8 cellular contexts compared by ENCODE assay signal in the genomic region with DNA sequence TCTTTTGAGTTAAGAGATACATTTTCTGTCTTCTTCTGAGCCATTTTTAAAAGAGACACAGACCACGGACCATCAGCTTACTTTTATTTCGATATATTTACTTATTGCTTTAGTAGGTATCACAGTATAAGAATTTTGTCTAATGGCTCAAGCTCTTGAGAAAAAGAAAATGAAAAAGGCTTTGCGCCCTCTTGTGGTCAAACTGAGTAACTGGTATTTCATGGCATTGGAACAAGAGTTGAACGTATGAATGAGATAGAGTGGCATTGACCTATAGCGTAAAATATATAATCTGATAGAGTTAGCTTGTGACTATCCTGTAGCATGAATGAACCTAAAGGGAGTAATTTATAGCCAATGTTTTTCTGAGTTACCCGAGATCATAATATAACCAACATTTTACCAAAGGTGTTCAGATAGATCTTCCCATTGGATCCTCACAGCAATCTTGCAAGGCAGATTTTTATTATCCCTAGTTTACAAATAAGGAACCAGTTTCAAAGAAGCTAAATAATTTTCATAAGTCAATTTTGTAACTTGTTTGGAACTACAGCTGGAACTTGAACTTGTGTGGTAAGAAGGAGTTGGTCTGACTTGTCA.
DNase-seq lines count a peak whose midpoint lies in the region; ATAC-seq and TF ChIP-seq lines count a peak whose summit lies in the region.

No MANE protein-coding gene starts in this region.

- H3K27ac ChIP-seq in esophagus squamous epithelium, result no peak overlapping the region

- ATAC-seq in natural killer cell (peak in 2 of 3 donors; percentile 47 to 52), HG02588 (IDR thresholded peaks at IDR 0.05; ENCODE audit: unreplicated experiment) (no peak)
- ATAC-seq in natural killer cell treated with Interleukin-12 subunit alpha and Interleukin-12 subunit beta and Interleukin-15 and Interleukin-18, amount 100 ng/mL, for 72 hours, result no peak

- H3K4me1 ChIP-seq in esophagus squamous epithelium, result no peaks in the 10 kb centered on the region

- H3K4me3 Mint-ChIP-seq in natural killer cell, result no peak overlapping the region
- H3K4me3 Mint-ChIP-seq in natural killer cell treated with Interleukin-12 subunit alpha and Interleukin-12 subunit beta and Interleukin-15 and Interleukin-18, amount 100 ng/mL, for 72 hours, result no peak overlapping the region
- H3K4me3 Mint-ChIP-seq in nephron progenitor cell, result no peak overlapping the region
- no peak overlapping the region for H3K4me3 Mint-ChIP-seq in T-helper 2 cell treated with Interferon-gamma antibody and Interleukin-4, amounts not matched to agents 5 μg/mL and 100 μg/mL, for 36 hours

- no peaks in the 10 kb centered on the region for H3K9me3 ChIP-seq in esophagus squamous epithelium

- H3K27me3 ChIP-seq in esophagus squamous epithelium, result peaks cover 0 to 8% (median 0%) of the 10 kb centered on the region in 4 donors

- H3K9me3 Mint-ChIP-seq in natural killer cell, result no peaks in the 10 kb centered on the region
- H3K9me3 Mint-ChIP-seq in natural killer cell treated with Interleukin-12 subunit alpha and Interleukin-12 subunit beta and Interleukin-15 and Interleukin-18, amount 100 ng/mL, for 72 hours, result no peaks in the 10 kb centered on the region
- peaks cover 6% of the 10 kb centered on the region for H3K9me3 Mint-ChIP-seq in nephron progenitor cell
- H3K9me3 Mint-ChIP-seq in T-helper 2 cell treated with Interferon-gamma antibody and Interleukin-4, amounts not matched to agents 5 μg/mL and 100 μg/mL, for 36 hours, result no peaks in the 10 kb centered on the region

- TF ChIP-seq CTCF in natural killer cell (IDR thresholded peaks at IDR 0.05), result peak; percentile 96
- TF ChIP-seq CTCF in esophagus squamous epithelium (IDR thresholded peaks at IDR 0.05), result peak; percentile 63 to 85 (median 72)
- peak; percentile 78 for TF ChIP-seq CTCF in nephron progenitor cell (IDR thresholded peaks at IDR 0.05)

- H3K27me3 Mint-ChIP-seq in natural killer cell (ENCODE audit: low read depth in 2 of 2) (peaks cover 31 to 80% of the 10 kb centered on the region in 2 donors), nephron progenitor cell (ENCODE audit: low read depth, poor library complexity) (peaks cover 3% of the 10 kb centered on the region)
- H3K27me3 Mint-ChIP-seq in natural killer cell treated with Interleukin-12 subunit alpha and Interleukin-12 subunit beta and Interleukin-15 and Interleukin-18, amount 100 ng/mL, for 72 hours, result peaks cover 35 to 54% of the 10 kb centered on the region in 2 donors
- H3K27me3 Mint-ChIP-seq in T-helper 2 cell treated with Interferon-gamma antibody and Interleukin-4, amounts not matched to agents 5 μg/mL and 100 μg/mL, for 36 hours (ENCODE audit: low read depth), result peaks cover 52% of the 10 kb centered on the region

- no peaks in the 10 kb centered on the region for H3K36me3 ChIP-seq in esophagus squamous epithelium

- H3K27ac Mint-ChIP-seq in natural killer cell (no peak overlapping the region), nephron progenitor cell (no peak overlapping the region)
- no peak overlapping the region for H3K27ac Mint-ChIP-seq in natural killer cell treated with Interleukin-12 subunit alpha and Interleukin-12 subunit beta and Interleukin-15 and Interleukin-18, amount 100 ng/mL, for 72 hours
- H3K27ac Mint-ChIP-seq in T-helper 2 cell treated with Interferon-gamma antibody and Interleukin-4, amounts not matched to agents 5 μg/mL and 100 μg/mL, for 36 hours, result no peak overlapping the region

- H3K4me3 ChIP-seq in esophagus squamous epithelium, result no peak overlapping the region

- TF ChIP-seq POLR2A in esophagus squamous epithelium (IDR thresholded peaks at IDR 0.05), result no peak

- no peak for DNase-seq in natural killer cell
- DNase-seq in natural killer cell treated with Interleukin-12 subunit alpha and Interleukin-12 subunit beta and Interleukin-15 and Interleukin-18, amount 100 ng/mL, for 72 hours (ENCODE audit: low spot score), result no peak
- DNase-seq in NAMALWA (ENCODE audit: low spot score), result peak; percentile 79
- peak; percentile 49 for DNase-seq in SW480 (ENCODE audit: low spot score)
- DNase-seq in esophagus squamous epithelium (lab: John Stamatoyannopoulos, UW), result no peak
- DNase-seq in nephron progenitor cell, result peak; percentile 12
- no peak for DNase-seq in T-helper 2 cell treated with Interferon-gamma antibody and Interleukin-4, amounts not matched to agents 5 μg/mL and 100 μg/mL, for 36 hours (ENCODE audit: low spot score)

- no peaks in the 10 kb centered on the region for H3K36me3 Mint-ChIP-seq in natural killer cell
- H3K36me3 Mint-ChIP-seq in natural killer cell treated with Interleukin-12 subunit alpha and Interleukin-12 subunit beta and Interleukin-15 and Interleukin-18, amount 100 ng/mL, for 72 hours, result no peaks in the 10 kb centered on the region
- no peaks in the 10 kb centered on the region for H3K36me3 Mint-ChIP-seq in nephron progenitor cell (ENCODE audit: low read depth)
- no peaks in the 10 kb centered on the region for H3K36me3 Mint-ChIP-seq in T-helper 2 cell treated with Interferon-gamma antibody and Interleukin-4, amounts not matched to agents 5 μg/mL and 100 μg/mL, for 36 hours (ENCODE audit: low read depth)

- WGBS in esophagus squamous epithelium, 2 donors, result 7 to 11% methylated on average over 6 of the region's 6 CpGs

- H3K4me1 Mint-ChIP-seq in natural killer cell (peaks cover 0 to 4% of the 10 kb centered on the region in 2 donors), nephron progenitor cell (peaks cover 22% of the 10 kb centered on the region)
- peaks cover 0 to 4% of the 10 kb centered on the region in 2 donors for H3K4me1 Mint-ChIP-seq in natural killer cell treated with Interleukin-12 subunit alpha and Interleukin-12 subunit beta and Interleukin-15 and Interleukin-18, amount 100 ng/mL, for 72 hours (ENCODE audit: low read depth in 2 of 2)
- H3K4me1 Mint-ChIP-seq in T-helper 2 cell treated with Interferon-gamma antibody and Interleukin-4, amounts not matched to agents 5 μg/mL and 100 μg/mL, for 36 hours (ENCODE audit: low read depth), result peaks cover 7% of the 10 kb centered on the region

- intact Hi-C loops in natural killer cell (cut with micrococcal nuclease) (loop anchor here (10.0 kb wide), 1 partner anchor 296 kb away; no protein-coding TSS in a partner anchor), esophagus squamous epithelium (cut with DNase I) (loop anchor here (5.0 to 10.0 kb wide), 3 partner anchors 109 to 324 kb away; no protein-coding TSS in a partner anchor)

Comparison
In these comparisons a context has a peak if more than half of its experiments do, and no peak if none do; other contexts are left out.
1. ATAC-seq: peak in natural killer cell (2 of 3); none in natural killer cell treated with Interleukin-12 subunit alpha and Interleukin-12 subunit beta and Interleukin-15 and Interleukin-18, amount 100 ng/mL, for 72 hours (0 of 2) and HG02588 (single experiment).
2. DNase-seq: peak in NAMALWA (single experiment), SW480 (single experiment) and nephron progenitor cell (single experiment); none in natural killer cell (single experiment), natural killer cell treated with Interleukin-12 subunit alpha and Interleukin-12 subunit beta and Interleukin-15 and Interleukin-18, amount 100 ng/mL, for 72 hours (single experiment), esophagus squamous epithelium (single experiment) and T-helper 2 cell treated with Interferon-gamma antibody and Interleukin-4, amounts not matched to agents 5 μg/mL and 100 μg/mL, for 36 hours (single experiment).
3. Peak in every context shown above with its lines, with median percentiles within 50 percentile points of each other: CTCF ChIP-seq.